In genomic region chrX:54444752-54445151, GRCh38 we compare ENCODE assay signal across 1 cellular context.
TF ChIP-seq lines count a peak whose summit lies in the region.

No MANE protein-coding gene starts in this region.

TF ChIP-seq in GM23338, 12 proteins besides CTCF, POLR2A, EP300 and RAD21:
- no peak for TF ChIP-seq ZNF114 (CRISPR knock-in tag; IDR thresholded peaks at IDR 0.05)
- no peak for TF ChIP-seq POLR2AphosphoS5 (IDR thresholded peaks at IDR 0.05; ENCODE audit: low read depth)
- no peak for TF ChIP-seq EZH2 (IDR thresholded peaks at IDR 0.05; ENCODE audit: low read depth, unreplicated experiment)
- no peak for TF ChIP-seq EZH2phosphoT487 (IDR thresholded peaks at IDR 0.05; ENCODE audit: unreplicated experiment)
- TF ChIP-seq, protein P1, sequence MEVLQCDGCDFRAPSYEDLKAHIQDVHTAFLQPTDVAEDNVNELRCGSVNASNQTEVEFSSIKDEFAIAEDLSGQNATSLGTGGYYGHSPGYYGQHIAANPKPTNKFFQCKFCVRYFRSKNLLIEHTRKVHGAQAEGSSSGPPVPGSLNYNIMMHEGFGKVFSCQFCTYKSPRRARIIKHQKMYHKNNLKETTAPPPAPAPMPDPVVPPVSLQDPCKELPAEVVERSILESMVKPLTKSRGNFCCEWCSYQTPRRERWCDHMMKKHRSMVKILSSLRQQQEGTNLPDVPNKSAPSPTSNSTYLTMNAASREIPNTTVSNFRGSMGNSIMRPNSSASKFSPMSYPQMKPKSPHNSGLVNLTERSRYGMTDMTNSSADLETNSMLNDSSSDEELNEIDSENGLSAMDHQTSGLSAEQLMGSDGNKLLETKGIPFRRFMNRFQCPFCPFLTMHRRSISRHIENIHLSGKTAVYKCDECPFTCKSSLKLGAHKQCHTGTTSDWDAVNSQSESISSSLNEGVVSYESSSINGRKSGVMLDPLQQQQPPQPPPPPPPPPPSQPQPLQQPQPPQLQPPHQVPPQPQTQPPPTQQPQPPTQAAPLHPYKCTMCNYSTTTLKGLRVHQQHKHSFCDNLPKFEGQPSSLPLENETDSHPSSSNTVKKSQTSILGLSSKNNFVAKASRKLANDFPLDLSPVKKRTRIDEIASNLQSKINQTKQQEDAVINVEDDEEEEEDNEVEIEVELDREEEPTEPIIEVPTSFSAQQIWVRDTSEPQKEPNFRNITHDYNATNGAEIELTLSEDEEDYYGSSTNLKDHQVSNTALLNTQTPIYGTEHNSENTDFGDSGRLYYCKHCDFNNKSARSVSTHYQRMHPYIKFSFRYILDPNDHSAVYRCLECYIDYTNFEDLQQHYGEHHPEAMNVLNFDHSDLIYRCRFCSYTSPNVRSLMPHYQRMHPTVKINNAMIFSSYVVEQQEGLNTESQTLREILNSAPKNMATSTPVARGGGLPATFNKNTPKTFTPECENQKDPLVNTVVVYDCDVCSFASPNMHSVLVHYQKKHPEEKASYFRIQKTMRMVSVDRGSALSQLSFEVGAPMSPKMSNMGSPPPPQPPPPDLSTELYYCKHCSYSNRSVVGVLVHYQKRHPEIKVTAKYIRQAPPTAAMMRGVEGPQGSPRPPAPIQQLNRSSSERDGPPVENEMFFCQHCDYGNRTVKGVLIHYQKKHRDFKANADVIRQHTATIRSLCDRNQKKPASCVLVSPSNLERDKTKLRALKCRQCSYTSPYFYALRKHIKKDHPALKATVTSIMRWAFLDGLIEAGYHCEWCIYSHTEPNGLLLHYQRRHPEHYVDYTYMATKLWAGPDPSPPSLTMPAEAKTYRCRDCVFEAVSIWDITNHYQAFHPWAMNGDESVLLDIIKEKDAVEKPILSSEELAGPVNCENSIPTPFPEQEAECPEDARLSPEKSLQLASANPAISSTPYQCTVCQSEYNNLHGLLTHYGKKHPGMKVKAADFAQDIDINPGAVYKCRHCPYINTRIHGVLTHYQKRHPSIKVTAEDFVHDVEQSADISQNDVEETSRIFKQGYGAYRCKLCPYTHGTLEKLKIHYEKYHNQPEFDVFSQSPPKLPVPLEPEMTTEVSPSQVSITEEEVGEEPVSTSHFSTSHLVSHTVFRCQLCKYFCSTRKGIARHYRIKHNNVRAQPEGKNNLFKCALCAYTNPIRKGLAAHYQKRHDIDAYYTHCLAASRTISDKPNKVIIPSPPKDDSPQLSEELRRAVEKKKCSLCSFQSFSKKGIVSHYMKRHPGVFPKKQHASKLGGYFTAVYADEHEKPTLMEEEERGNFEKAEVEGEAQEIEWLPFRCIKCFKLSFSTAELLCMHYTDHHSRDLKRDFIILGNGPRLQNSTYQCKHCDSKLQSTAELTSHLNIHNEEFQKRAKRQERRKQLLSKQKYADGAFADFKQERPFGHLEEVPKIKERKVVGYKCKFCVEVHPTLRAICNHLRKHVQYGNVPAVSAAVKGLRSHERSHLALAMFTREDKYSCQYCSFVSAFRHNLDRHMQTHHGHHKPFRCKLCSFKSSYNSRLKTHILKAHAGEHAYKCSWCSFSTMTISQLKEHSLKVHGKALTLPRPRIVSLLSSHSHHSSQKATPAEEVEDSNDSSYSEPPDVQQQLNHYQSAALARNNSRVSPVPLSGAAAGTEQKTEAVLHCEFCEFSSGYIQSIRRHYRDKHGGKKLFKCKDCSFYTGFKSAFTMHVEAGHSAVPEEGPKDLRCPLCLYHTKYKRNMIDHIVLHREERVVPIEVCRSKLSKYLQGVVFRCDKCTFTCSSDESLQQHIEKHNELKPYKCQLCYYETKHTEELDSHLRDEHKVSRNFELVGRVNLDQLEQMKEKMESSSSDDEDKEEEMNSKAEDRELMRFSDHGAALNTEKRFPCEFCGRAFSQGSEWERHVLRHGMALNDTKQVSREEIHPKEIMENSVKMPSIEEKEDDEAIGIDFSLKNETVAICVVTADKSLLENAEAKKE (CRISPR knock-in tag; IDR thresholded peaks at IDR 0.05): no peak
- TF ChIP-seq JUNB (IDR thresholded peaks at IDR 0.05; ENCODE audit: unreplicated experiment): no peak
- TF ChIP-seq, protein P2, sequence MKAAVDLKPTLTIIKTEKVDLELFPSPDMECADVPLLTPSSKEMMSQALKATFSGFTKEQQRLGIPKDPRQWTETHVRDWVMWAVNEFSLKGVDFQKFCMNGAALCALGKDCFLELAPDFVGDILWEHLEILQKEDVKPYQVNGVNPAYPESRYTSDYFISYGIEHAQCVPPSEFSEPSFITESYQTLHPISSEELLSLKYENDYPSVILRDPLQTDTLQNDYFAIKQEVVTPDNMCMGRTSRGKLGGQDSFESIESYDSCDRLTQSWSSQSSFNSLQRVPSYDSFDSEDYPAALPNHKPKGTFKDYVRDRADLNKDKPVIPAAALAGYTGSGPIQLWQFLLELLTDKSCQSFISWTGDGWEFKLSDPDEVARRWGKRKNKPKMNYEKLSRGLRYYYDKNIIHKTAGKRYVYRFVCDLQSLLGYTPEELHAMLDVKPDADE (IDR thresholded peaks at IDR 0.05): no peak
- no peak for TF ChIP-seq STAT1 (IDR thresholded peaks at IDR 0.05; ENCODE audit: unreplicated experiment)
- TF ChIP-seq ZNF331 (CRISPR knock-in tag; IDR thresholded peaks at IDR 0.05; ENCODE audit: low read depth): no peak
- no peak for TF ChIP-seq CREB1 (CRISPR knock-in tag; IDR thresholded peaks at IDR 0.05; ENCODE audit: low read depth)
- TF ChIP-seq, protein P3, sequence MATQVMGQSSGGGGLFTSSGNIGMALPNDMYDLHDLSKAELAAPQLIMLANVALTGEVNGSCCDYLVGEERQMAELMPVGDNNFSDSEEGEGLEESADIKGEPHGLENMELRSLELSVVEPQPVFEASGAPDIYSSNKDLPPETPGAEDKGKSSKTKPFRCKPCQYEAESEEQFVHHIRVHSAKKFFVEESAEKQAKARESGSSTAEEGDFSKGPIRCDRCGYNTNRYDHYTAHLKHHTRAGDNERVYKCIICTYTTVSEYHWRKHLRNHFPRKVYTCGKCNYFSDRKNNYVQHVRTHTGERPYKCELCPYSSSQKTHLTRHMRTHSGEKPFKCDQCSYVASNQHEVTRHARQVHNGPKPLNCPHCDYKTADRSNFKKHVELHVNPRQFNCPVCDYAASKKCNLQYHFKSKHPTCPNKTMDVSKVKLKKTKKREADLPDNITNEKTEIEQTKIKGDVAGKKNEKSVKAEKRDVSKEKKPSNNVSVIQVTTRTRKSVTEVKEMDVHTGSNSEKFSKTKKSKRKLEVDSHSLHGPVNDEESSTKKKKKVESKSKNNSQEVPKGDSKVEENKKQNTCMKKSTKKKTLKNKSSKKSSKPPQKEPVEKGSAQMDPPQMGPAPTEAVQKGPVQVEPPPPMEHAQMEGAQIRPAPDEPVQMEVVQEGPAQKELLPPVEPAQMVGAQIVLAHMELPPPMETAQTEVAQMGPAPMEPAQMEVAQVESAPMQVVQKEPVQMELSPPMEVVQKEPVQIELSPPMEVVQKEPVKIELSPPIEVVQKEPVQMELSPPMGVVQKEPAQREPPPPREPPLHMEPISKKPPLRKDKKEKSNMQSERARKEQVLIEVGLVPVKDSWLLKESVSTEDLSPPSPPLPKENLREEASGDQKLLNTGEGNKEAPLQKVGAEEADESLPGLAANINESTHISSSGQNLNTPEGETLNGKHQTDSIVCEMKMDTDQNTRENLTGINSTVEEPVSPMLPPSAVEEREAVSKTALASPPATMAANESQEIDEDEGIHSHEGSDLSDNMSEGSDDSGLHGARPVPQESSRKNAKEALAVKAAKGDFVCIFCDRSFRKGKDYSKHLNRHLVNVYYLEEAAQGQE (IDR thresholded peaks at IDR 0.05; ENCODE audit: unreplicated experiment): no peak
- no peak for TF ChIP-seq NANOG (IDR thresholded peaks at IDR 0.05; ENCODE audit: borderline replicate concordance)
TF ChIP-seq in GM23338: peak in this region for 0.
